23 cellular contexts compared by ENCODE assay signal in genomic region chr19:41619018-41619571, GRCh38. TPM values are rescaled to one million over a fixed set of nuclear protein-coding genes. Genes with fewer than 3 reads are reported as not detected.
"Had no signal": no experiment of that assay in that cellular context is flagged by ENCODE, and none has a peak within 500 bp of the region (broad histone marks: within the 10 kb centered on the region; RNA-seq: fewer than 3 reads in every experiment).

No MANE protein-coding gene starts in this region.

- H3K36me3 ChIP-seq: brain microvascular endothelial cell, left lung, prostate gland, right atrium auricular region, stomach had no signal

- H3K4me1 Mint-ChIP-seq: activated CD4-positive, alpha-beta T cell treated with anti-CD3 and anti-CD28 coated beads for 36 hours; neural crest cell; stimulated activated effector memory CD8-positive, alpha-beta T cell treated with anti-CD3 and anti-CD28 coated beads, Interleukin-12 subunit alpha, Interleukin-12 subunit beta, amount 100 ng/mL, for 72 hours; WTC11 had no signal

- H3K27ac ChIP-seq: brain microvascular endothelial cell, coronary artery, prostate gland, right atrium auricular region, stomach had no signal

- H3K9me3 ChIP-seq: left lung, prostate gland, right atrium auricular region, stomach had no signal

- H3K27ac Mint-ChIP-seq: activated CD4-positive, alpha-beta T cell treated with anti-CD3 and anti-CD28 coated beads for 36 hours; stimulated activated effector memory CD8-positive, alpha-beta T cell treated with anti-CD3 and anti-CD28 coated beads, Interleukin-12 subunit alpha, Interleukin-12 subunit beta, amount 100 ng/mL, for 72 hours; WTC11 had no signal

- H3K27me3 Mint-ChIP-seq: activated CD4-positive, alpha-beta T cell treated with anti-CD3 and anti-CD28 coated beads for 36 hours had no signal

- DNase-seq: activated CD4-positive, alpha-beta T cell treated with anti-CD3 and anti-CD28 coated beads for 36 hours; activated CD4-positive, alpha-beta T cell treated with anti-CD3 and anti-CD28 coated beads, Interleukin-2, amount 50 U/mL, for 48 hours; activated naive CD4-positive, alpha-beta T cell treated with anti-CD3 and anti-CD28 coated beads, Interleukin-2, amount 50 U/mL, for 16 hours; activated T-cell treated with anti-CD3 and anti-CD28 coated beads, Interleukin-2, amount 50 U/mL, for 4 hours; aorta; brain microvascular endothelial cell; erythroblast; foreskin melanocyte; glutamatergic neuron; hippocampal formation; left lung; mammary epithelial cell; stimulated activated CD4-positive, alpha-beta T cell treated with anti-CD3 and anti-CD28 coated beads, Interleukin-15, amount 100 ng/mL, for 24 hours; stimulated activated CD4-positive, alpha-beta T cell treated with anti-CD3 and anti-CD28 coated beads, Interleukin-4, amount 100 ng/mL, for 24 hours; stomach; trophoblast cell had no signal

- H3K4me1 ChIP-seq: prostate gland, right atrium auricular region, stomach had no signal

- H3K9me3 Mint-ChIP-seq: activated T-cell treated with anti-CD3 and anti-CD28 coated beads, Interleukin-2, amount 50 U/mL, for 4 hours; stimulated activated effector memory CD8-positive, alpha-beta T cell treated with anti-CD3 and anti-CD28 coated beads, Interleukin-12 subunit alpha, Interleukin-12 subunit beta, amount 100 ng/mL, for 72 hours; WTC11 had no signal

- H3K4me3 Mint-ChIP-seq: activated CD4-positive, alpha-beta T cell treated with anti-CD3 and anti-CD28 coated beads for 36 hours; activated T-cell treated with anti-CD3 and anti-CD28 coated beads, Interleukin-2, amount 50 U/mL, for 4 hours; neural crest cell; stimulated activated effector memory CD8-positive, alpha-beta T cell treated with anti-CD3 and anti-CD28 coated beads, Interleukin-12 subunit alpha, Interleukin-12 subunit beta, amount 100 ng/mL, for 72 hours; WTC11 had no signal

- H3K36me3 Mint-ChIP-seq: stimulated activated effector memory CD8-positive, alpha-beta T cell treated with anti-CD3 and anti-CD28 coated beads, Interleukin-12 subunit alpha, Interleukin-12 subunit beta, amount 100 ng/mL, for 72 hours; WTC11 had no signal

- H3K27me3 ChIP-seq: brain microvascular endothelial cell, right atrium auricular region had no signal

- H3K4me3 ChIP-seq: coronary artery, left lung, prostate gland, right atrium auricular region, skin epidermis, stomach had no signal

RNA-seq across cellular contexts. Expression of gene CEACAM4, which starts 7.8 kb away (rescaled TPM):
- polyA plus RNA-seq: mammary epithelial cell had no signal

RNA-seq across cellular contexts. Expression of gene CEACAM21, which starts 43.1 kb away (rescaled TPM):
- polyA plus RNA-seq: mammary epithelial cell had no signal
